ENCODE assay signal across 20 cellular contexts in genomic region chr1:181778630-181779285, GRCh38.
A peak's percentile ranks its signal among the peaks of the same experiment; 100 is the strongest.
DNase-seq lines count a peak whose midpoint lies in the region; ATAC-seq and TF ChIP-seq lines count a peak whose summit lies in the region.
"Had no signal": no experiment of that assay in that cellular context is flagged by ENCODE, and none has a peak within 500 bp of the region (broad histone marks: within the 10 kb centered on the region; RNA-seq: fewer than 3 reads in every experiment).

No MANE protein-coding gene starts in this region.

- H3K9ac ChIP-seq in endocrine pancreas (ENCODE audit: control insufficient read depth, insufficient read depth, low read length) = no peak overlapping the region
- peak overlapping the region; percentile 12 for H3K9ac ChIP-seq in smooth muscle cell (ENCODE audit: low read depth)
- no peak overlapping the region for H3K9ac ChIP-seq in MM.1S (ENCODE audit: low read length)

- H3K9me2 ChIP-seq in MM.1S (replicated peaks; ENCODE audit: insufficient read depth, low read length) = no peaks in the 10 kb centered on the region

- DNase-seq in NCI-H1105 treated with DMSO at 0.1 percent for 48 hours (lab: John Stamatoyannopoulos, UW) = peak; percentile 23
- no peak for DNase-seq in NCI-H1105 (lab: John Stamatoyannopoulos, UW)
- DNase-seq in NCI-H748 (lab: John Stamatoyannopoulos, UW; ENCODE audit: unreplicated experiment) = peak; percentile 62
- no peak for DNase-seq in smooth muscle cell (lab: John Stamatoyannopoulos, UW; ENCODE audit: unreplicated experiment)
- DNase-seq in MM.1S = no peak
- no peak for DNase-seq in omental fat pad (ENCODE audit: low spot score)
- DNase-seq: activated CD4-positive, CD25-positive, alpha-beta regulatory T cell; activated CD8-positive, alpha-beta memory T cell treated with anti-CD3 and anti-CD28 coated beads, Interleukin-2, amount 10 ng/mL, durations not matched to agents 7 days and 5 days; activated gamma-delta T cell; aorta; EL; NCI-H524 treated with DMSO at 0.1 percent for 48 hours; nucleus accumbens; stimulated activated CD4-positive, alpha-beta T cell treated with anti-CD3 and anti-CD28 coated beads, Interleukin-4, amount 100 ng/mL, for 4 hours had no signal

- ATAC-seq in omental fat pad (ENCODE audit: low FRiP score) = no peak
- no peak for ATAC-seq in GM18498 (IDR thresholded peaks at IDR 0.05; ENCODE audit: unreplicated experiment)
- ATAC-seq: activated CD8-positive, alpha-beta memory T cell treated with anti-CD3 and anti-CD28 coated beads, Interleukin-2, amount 10 ng/mL, durations not matched to agents 7 days and 5 days; esophagus mucosa; HCT116 had no signal

- H3K4me3 ChIP-seq in endocrine pancreas (ENCODE audit: control insufficient read depth, insufficient read depth, low read length) (peak overlapping the region; percentile 19), smooth muscle cell (no peak overlapping the region), MM.1S (ENCODE audit: low read length) (no peak overlapping the region)
- H3K4me3 ChIP-seq: thoracic aorta had no signal

- H3K27me3 ChIP-seq in endocrine pancreas (ENCODE audit: control insufficient read depth, insufficient read depth, low read length) = no peaks in the 10 kb centered on the region
- no peaks in the 10 kb centered on the region for H3K27me3 ChIP-seq in smooth muscle cell (ENCODE audit: low read depth)
- H3K27me3 ChIP-seq in MM.1S (replicated peaks; ENCODE audit: insufficient read depth, low read length) = no peaks in the 10 kb centered on the region

- WGBS in smooth muscle cell (ENCODE audit: low lambda C conversion rate) = 27% methylated on average over 4 of the region's 4 CpGs

- no peaks in the 10 kb centered on the region for H3K36me3 ChIP-seq in endocrine pancreas (ENCODE audit: control insufficient read depth, insufficient read depth, low read length)
- H3K36me3 ChIP-seq in smooth muscle cell (ENCODE audit: low read depth) = no peaks in the 10 kb centered on the region
- H3K36me3 ChIP-seq in MM.1S (replicated peaks; ENCODE audit: insufficient read depth, low read length) = no peaks in the 10 kb centered on the region
- H3K36me3 ChIP-seq: thoracic aorta had no signal

- no peaks in the 10 kb centered on the region for H4K20me1 ChIP-seq in smooth muscle cell (ENCODE audit: low read depth)
- no peaks in the 10 kb centered on the region for H4K20me1 ChIP-seq in MM.1S (ENCODE audit: insufficient read depth, low read length)

- H3K9me3 ChIP-seq in endocrine pancreas (ENCODE audit: control insufficient read depth, low read length) = no peaks in the 10 kb centered on the region
- no peaks in the 10 kb centered on the region for H3K9me3 ChIP-seq in smooth muscle cell (replicated peaks; ENCODE audit: low read depth)
- no peaks in the 10 kb centered on the region for H3K9me3 ChIP-seq in MM.1S (replicated peaks; ENCODE audit: insufficient read depth, low read length)
- H3K9me3 ChIP-seq: thoracic aorta had no signal

- peak overlapping the region; percentile 77 for H3K27ac ChIP-seq in smooth muscle cell (ENCODE audit: low read depth)
- no peak overlapping the region for H3K27ac ChIP-seq in MM.1S (ENCODE audit: low read length)
- H3K27ac ChIP-seq: 22Rv1, thoracic aorta had no signal

- H3K4me2 ChIP-seq in smooth muscle cell = peak overlapping the region; percentile 78
- no peak overlapping the region for H3K4me2 ChIP-seq in MM.1S (ENCODE audit: low read depth, low read length)

- H3F3A ChIP-seq in smooth muscle cell (ENCODE audit: low read depth) (no peaks in the 10 kb centered on the region), MM.1S (ENCODE audit: insufficient read depth, low read length) (no peaks in the 10 kb centered on the region)

- H2AFZ ChIP-seq in smooth muscle cell (ENCODE audit: low read depth) (peak overlapping the region; percentile 16), MM.1S (ENCODE audit: low read length) (no peak overlapping the region)

- H3K4me1 ChIP-seq in endocrine pancreas (ENCODE audit: control insufficient read depth, insufficient read depth, low read length) (peaks cover 4% of the 10 kb centered on the region), smooth muscle cell (ENCODE audit: low read depth) (peaks cover 16% of the 10 kb centered on the region), MM.1S (ENCODE audit: low read length) (no peaks in the 10 kb centered on the region)

- no peaks in the 10 kb centered on the region for H3K79me2 ChIP-seq in smooth muscle cell (ENCODE audit: low read depth)
- H3K79me2 ChIP-seq in MM.1S (ENCODE audit: low read length) = no peaks in the 10 kb centered on the region

- TF ChIP-seq CTCF in smooth muscle cell (IDR thresholded peaks at IDR 0.05; ENCODE audit: borderline replicate concordance, insufficient read depth, poor library complexity, severe bottlenecking) (no peak), MM.1S (IDR thresholded peaks at IDR 0.05; ENCODE audit: low read length) (no peak), omental fat pad (IDR thresholded peaks at IDR 0.05) (no peak)

Comparison
In these comparisons a context has a peak if more than half of its experiments do, and no peak if none do; other contexts are left out.
1. DNase-seq: peak in NCI-H1105 treated with DMSO at 0.1 percent for 48 hours (single experiment) and NCI-H748 (single experiment); none in NCI-H1105 (single experiment), smooth muscle cell (single experiment), MM.1S (single experiment) and omental fat pad (single experiment).